ENCODE assay signal across 9 cellular contexts in the genomic region with DNA sequence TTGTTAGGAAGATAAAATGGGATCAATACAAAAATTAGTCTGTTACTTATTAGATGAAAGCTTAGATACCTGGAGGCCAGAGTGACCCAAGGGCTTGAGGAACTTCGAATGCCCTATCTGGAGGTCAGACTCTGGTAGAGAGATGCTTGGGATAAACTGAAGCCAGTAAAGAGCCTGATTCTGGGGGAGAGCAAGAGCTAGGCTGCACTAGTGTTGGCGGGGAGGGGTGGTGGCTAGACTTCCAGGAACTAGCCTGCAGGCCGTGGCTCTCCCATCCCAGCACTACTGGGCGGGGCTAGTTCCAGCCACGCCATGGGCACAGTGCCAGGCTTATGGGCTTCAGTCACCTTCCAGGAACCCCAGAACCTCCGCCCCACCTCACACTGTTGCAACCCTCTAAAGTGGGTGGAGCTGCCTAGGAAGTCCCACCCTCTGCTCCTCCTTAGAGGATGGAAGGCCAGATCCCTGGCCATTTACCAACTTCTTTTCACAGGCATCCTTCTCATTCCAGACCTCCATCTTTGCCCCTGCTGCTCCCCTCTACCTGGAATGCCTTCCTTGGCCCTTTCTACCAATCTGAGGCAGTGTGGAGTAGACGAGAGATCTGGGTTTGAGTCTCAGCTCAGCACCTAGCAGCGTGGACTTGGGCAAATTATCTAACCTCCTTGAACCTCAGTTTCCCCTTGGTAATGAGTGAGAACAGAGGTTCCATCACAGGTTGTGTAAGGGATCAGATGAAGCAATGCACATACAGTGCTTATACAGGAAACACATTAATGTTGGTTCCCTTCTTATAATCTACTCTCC. TPM values are rescaled to one million over a fixed set of nuclear protein-coding genes. Genes with fewer than 3 reads are reported as not detected.
DNase-seq lines count a peak whose midpoint lies in the region; ATAC-seq and TF ChIP-seq lines count a peak whose summit lies in the region.
"Had no signal": no experiment of that assay in that cellular context is flagged by ENCODE, and none has a peak within 500 bp of the region (broad histone marks: within the 10 kb centered on the region; RNA-seq: fewer than 3 reads in every experiment).

No MANE protein-coding gene starts in this region.

- 67 to 75% (median 70%) methylated on average over 8 of the region's 8 CpGs for WGBS in ovary, 3 donors

- POLR2A ChIA-PET in PC-3 (lab: Charles Lee; ENCODE audit: unreplicated experiment) = interaction anchor here (0.6 kb wide), 1 partner anchor 12 kb away, joined by 4 read pairs; no protein-coding TSS in a partner anchor

- H3F3A ChIP-seq in PC-3 (ENCODE audit: low read length, unreplicated experiment) = no peaks in the 10 kb centered on the region

- no peak overlapping the region for H3K9ac ChIP-seq in PC-3 (ENCODE audit: low read length)

- ATAC-seq in PC-3 = peak; percentile 35; the same call in 1 of the 2 replicates
- ATAC-seq in GM21619 (IDR thresholded peaks at IDR 0.05; ENCODE audit: unreplicated experiment) = no peak
- no peak for ATAC-seq in GM19328 (IDR thresholded peaks at IDR 0.05; ENCODE audit: unreplicated experiment)

- H3K9me3 ChIP-seq in PC-3 (ENCODE audit: low read length) = no peaks in the 10 kb centered on the region
- H3K9me3 ChIP-seq in ovary = no peaks in the 10 kb centered on the region

- no peaks in the 10 kb centered on the region for H4K20me1 ChIP-seq in PC-3 (ENCODE audit: low read length)

- H3K4me3 ChIP-seq in PC-3 (ENCODE audit: low read length) = no peak overlapping the region
- no peak overlapping the region for H3K4me3 ChIP-seq in ovary

- DNase-seq in HS-27A (ENCODE audit: low read depth) (peak; percentile 72), PC-3 (peak; percentile 50), epithelial cell of prostate (ENCODE audit: low read depth, low spot score) (peak; percentile 60), ovary (peak in 4 of 5 donors; percentile 18 to 63 (median 46)), NCI-H1092 (lab: John Stamatoyannopoulos, UW) (no peak)
- DNase-seq in activated CD8-positive, alpha-beta memory T cell treated with anti-CD3 and anti-CD28 coated beads, Interleukin-2, amount 50 U/mL, for 4 hours = no peak

- H3K27me3 ChIP-seq in PC-3 (ENCODE audit: low read length) (no peaks in the 10 kb centered on the region), ovary (no peaks in the 10 kb centered on the region)

- BruUV-seq in PC-3 (replicated peaks; lab: Mats Ljungman, UMichigan) = no TSS peak

- TF ChIP-seq EP300 in ovary (IDR thresholded peaks at IDR 0.05) = no peak

- H3K79me2 ChIP-seq in PC-3 (ENCODE audit: low read length) = no peaks in the 10 kb centered on the region

- no peak for TF ChIP-seq POLR2A in ovary (IDR thresholded peaks at IDR 0.05)

- no peak overlapping the region for H3K4me2 ChIP-seq in PC-3 (ENCODE audit: low read length)

- intact Hi-C loops in PC-3 (cut with micrococcal nuclease) = no loop called here
- intact Hi-C loops in ovary (cut with DNase I) = no loop called here

- no peak for TF ChIP-seq CTCF in PC-3 (conservative IDR thresholded peaks at IDR 0.05; ENCODE audit: low read depth, low read length)
- TF ChIP-seq CTCF in ovary (IDR thresholded peaks at IDR 0.05) = no peak

- H3K9me2 ChIP-seq in PC-3 (replicated peaks; ENCODE audit: low read length) = no peaks in the 10 kb centered on the region

- CTCF ChIA-PET in PC-3 (lab: Charles Lee) = interaction anchor here (0.6 kb wide), 1 partner anchor 18 kb away, joined by 16 read pairs; a partner anchor contains a TSS

- no peak overlapping the region for H2AFZ ChIP-seq in PC-3 (ENCODE audit: low read length)

- H3K36me3 ChIP-seq in PC-3 (ENCODE audit: low read depth, low read length) (no peaks in the 10 kb centered on the region), ovary (no peaks in the 10 kb centered on the region)

- H3K4me1 ChIP-seq in PC-3 (ENCODE audit: insufficient read depth, low read length) (peaks cover 4% of the 10 kb centered on the region; the same call in 1 of the 2 replicates), ovary (ENCODE audit: insufficient read depth) (no peaks in the 10 kb centered on the region)

- H3K27ac ChIP-seq in PC-3 (ENCODE audit: low read length) (no peak overlapping the region), epithelial cell of prostate (no peak overlapping the region), ovary (no peak overlapping the region)

RNA-seq across cellular contexts. Expression of a gene that starts 6.3 kb away (rescaled TPM):
- 0.26 and 0.40 TPM in 2 replicates for total RNA-seq in PC-3 (2014; rRNA removed)
- total RNA-seq in ovary = under 1 TPM in 5 of 7 donors, not detected in 2; 0.11 to 0.54 (median 0.33) TPM
- under 1 TPM; 0.05 to 0.43 TPM for polyA plus RNA-seq in ovary
- total RNA-seq: dermis microvascular lymphatic vessel endothelial cell had no signal

RNA-seq across cellular contexts. Expression of a gene that starts 17.8 kb away (rescaled TPM):
- total RNA-seq in PC-3 (2014; rRNA removed) (121 and 156 TPM in 2 replicates), ovary (100 to 1,000 TPM in 4 of 7 donors, 10 to 100 TPM in 3; 41.7 to 117 (median 108) TPM)
- 100 to 1,000 TPM in 1 of 2 donors, 10 to 100 TPM in 1; 79.4 to 219 TPM for polyA plus RNA-seq in ovary

RNA-seq across cellular contexts. Expression of a gene that starts 26.6 kb away (rescaled TPM):
- 465 and 516 TPM in 2 replicates for total RNA-seq in PC-3 (2014; rRNA removed)
- 1,000 to 10,000 TPM in 5 of 7 donors, 100 to 1,000 TPM in 2; 586 to 2,586 (median 2,385) TPM for total RNA-seq in ovary
- polyA plus RNA-seq in ovary = 1,000 to 10,000 TPM; 2,375 to 2,506 TPM

RNA-seq across cellular contexts. Expression of a gene that starts 27.2 kb away (rescaled TPM):
- total RNA-seq in PC-3 (2014; rRNA removed) (14.6 and 14.9 TPM in 2 replicates), ovary (100 to 1,000 TPM in 4 of 7 donors, 10 to 100 TPM in 3; 30.3 to 119 (median 103) TPM)
- polyA plus RNA-seq in ovary = 10 to 100 TPM; 14.3 to 47.6 TPM

RNA-seq across cellular contexts. Expression of a gene that starts 57.2 kb away (rescaled TPM):
- total RNA-seq in PC-3 (2014; rRNA removed) (not detected in 2 replicates), ovary (1 to 10 TPM in 2 of 7 donors, under 1 TPM in 5; 0.12 to 3.1 (median 0.43) TPM)
- under 1 TPM; 0.22 to 0.42 TPM for polyA plus RNA-seq in ovary
- total RNA-seq: dermis microvascular lymphatic vessel endothelial cell had no signal

Comparison
In these comparisons a context has a peak if more than half of its experiments do, and no peak if none do; other contexts are left out.
1. DNase-seq: peak in HS-27A (single experiment), PC-3 (single experiment), epithelial cell of prostate (single experiment) and ovary (4 of 5); none in NCI-H1092 (single experiment) and activated CD8-positive, alpha-beta memory T cell treated with anti-CD3 and anti-CD28 coated beads, Interleukin-2, amount 50 U/mL, for 4 hours (single experiment).